ENCODE assay signal across 11 cellular contexts in genomic region chr10:100174699-100175677, GRCh38. TPM values are rescaled to one million over a fixed set of nuclear protein-coding genes. Genes with fewer than 3 reads are reported as not detected.
DNase-seq lines count a peak whose midpoint lies in the region; ATAC-seq and TF ChIP-seq lines count a peak whose summit lies in the region.
"Had no signal": no experiment of that assay in that cellular context is flagged by ENCODE, and none has a peak within 500 bp of the region (broad histone marks: within the 10 kb centered on the region; RNA-seq: fewer than 3 reads in every experiment).

No MANE protein-coding gene starts in this region.

- peaks cover 64% of the 10 kb centered on the region for H3K36me3 Mint-ChIP-seq in activated CD8-positive, alpha-beta T cell treated with anti-CD3 and anti-CD28 coated beads for 36 hours (ENCODE audit: low read depth)

- H2AK5ac ChIP-seq in neuronal stem cell (ENCODE audit: low read depth, low read length): no peak overlapping the region

- no peak for TF ChIP-seq POLR2A in Peyer's patch (IDR thresholded peaks at IDR 0.05)

- H3K36me3 ChIP-seq in Peyer's patch (peaks cover 0 to 41% (median 0%) of the 10 kb centered on the region in 3 donors), neuronal stem cell (replicated peaks in 1 of 2; ENCODE audit: control insufficient read depth in 2 of 2, insufficient read depth in 2 of 2, low read length in 2 of 2) (peaks cover 10 to 98% of the 10 kb centered on the region in 2 donors)

- H3K18ac ChIP-seq in neuronal stem cell (ENCODE audit: low read length): no peak overlapping the region

- no peak overlapping the region for H3K23ac ChIP-seq in neuronal stem cell (ENCODE audit: low read depth, low read length, poor library complexity)

- no peaks in the 10 kb centered on the region for H3K27me3 Mint-ChIP-seq in activated CD8-positive, alpha-beta T cell treated with anti-CD3 and anti-CD28 coated beads for 36 hours

- no peaks in the 10 kb centered on the region for H3K27me3 ChIP-seq in Peyer's patch
- H3K27me3 ChIP-seq in neuronal stem cell (ENCODE audit: control insufficient read depth in 3 of 3, insufficient read depth in 3 of 3, low read depth in 1 of 3, low read length in 3 of 3): no peaks in the 10 kb centered on the region

- peaks cover 39% of the 10 kb centered on the region for H3K4me1 Mint-ChIP-seq in activated CD8-positive, alpha-beta T cell treated with anti-CD3 and anti-CD28 coated beads for 36 hours (ENCODE audit: low read depth)

- no peak overlapping the region for H4K8ac ChIP-seq in neuronal stem cell (ENCODE audit: low read depth, low read length)

- H3K9me3 ChIP-seq in Peyer's patch (no peaks in the 10 kb centered on the region), neuronal stem cell (replicated peaks in 1 of 2; ENCODE audit: control insufficient read depth in 2 of 2, insufficient read depth in 1 of 2, low read depth in 1 of 2, low read length in 2 of 2) (peaks cover 0 to 17% of the 10 kb centered on the region in 2 donors)
- H3K9me3 ChIP-seq: Caco-2 had no signal

- H2BK5ac ChIP-seq in neuronal stem cell (ENCODE audit: low read length): no peak overlapping the region

- no peak overlapping the region for H2AFZ ChIP-seq in neuronal stem cell (ENCODE audit: low read length)

- H3K4me1 ChIP-seq in Peyer's patch (peaks cover 0 to 8% (median 0%) of the 10 kb centered on the region in 4 donors), neuronal stem cell (ENCODE audit: control insufficient read depth in 2 of 2, insufficient read depth in 1 of 2, low read depth in 1 of 2, low read length in 2 of 2) (no peaks in the 10 kb centered on the region)
- H3K4me1 ChIP-seq: Caco-2 had no signal

- H2BK15ac ChIP-seq in neuronal stem cell (ENCODE audit: low read length): no peak overlapping the region

- H3K9me3 Mint-ChIP-seq in activated CD8-positive, alpha-beta T cell treated with anti-CD3 and anti-CD28 coated beads for 36 hours: peaks cover 7% of the 10 kb centered on the region

- CTCF ChIA-PET in activated CD8-positive, alpha-beta T cell treated with anti-CD3 and anti-CD28 coated beads for 36 hours (lab: Charles Lee): interaction anchor here (0.9 to 2.2 kb wide), 5 partner anchors 10 to 329 kb away, joined by 3 to 8 read pairs (median 4); no protein-coding TSS in a partner anchor

- H4K91ac ChIP-seq in neuronal stem cell (ENCODE audit: low read depth, low read length, poor library complexity): no peak overlapping the region

- POLR2A ChIA-PET in activated CD8-positive, alpha-beta T cell treated with anti-CD3 and anti-CD28 coated beads for 36 hours (lab: Charles Lee): interaction anchor here (0.7 to 2.3 kb wide), 6 partner anchors 11 to 111 kb away, joined by 3 to 9 read pairs (median 3); partner anchors contain the start of genes BLOC1S2 and ERLIN1

- TF ChIP-seq CTCF in GM13976 (IDR thresholded peaks at IDR 0.05; ENCODE audit: borderline replicate concordance, control extremely low read depth, extremely low read depth, insufficient read depth, missing control alignments): no peak
- TF ChIP-seq CTCF in activated CD8-positive, alpha-beta T cell treated with anti-CD3 and anti-CD28 coated beads for 36 hours (IDR thresholded peaks at IDR 0.05): no peak
- no peak for TF ChIP-seq CTCF in Peyer's patch (IDR thresholded peaks at IDR 0.05)

- H3K4me3 ChIP-seq in Peyer's patch: no peak overlapping the region
- no peak overlapping the region for H3K4me3 ChIP-seq in neuronal stem cell (ENCODE audit: low read length in 2 of 2)

- no peaks in the 10 kb centered on the region for H3K79me1 ChIP-seq in neuronal stem cell (ENCODE audit: low read depth, low read length)

- H3K4me2 ChIP-seq in neuronal stem cell (ENCODE audit: insufficient read depth, low read length, poor library complexity, severe bottlenecking): no peak overlapping the region

- intact Hi-C loops in activated CD8-positive, alpha-beta T cell treated with anti-CD3 and anti-CD28 coated beads for 36 hours (cut with micrococcal nuclease): no loop called here

- no peak overlapping the region for H2BK12ac ChIP-seq in neuronal stem cell (ENCODE audit: low read length)

- H3K27ac ChIP-seq in Peyer's patch: no peak overlapping the region
- H3K27ac ChIP-seq in neuronal stem cell (replicated peaks; ENCODE audit: low read length): no peak overlapping the region
- H3K27ac ChIP-seq: VCaP had no signal

- no CpG with 5 or more reads among the region's 3 CpGs for WGBS in neuronal stem cell (ENCODE audit: extremely low coverage in 2 of 2, insufficient read length in 2 of 2, insufficient replicate concordance in 1 of 2), 2 donors

- no peak overlapping the region for H3K9ac ChIP-seq in neuronal stem cell (ENCODE audit: low read depth, low read length, poor library complexity)

- in situ Hi-C loops in GM13976 (cut with MboI; ENCODE audit: low sequenced_read_pairs, unreplicated experiment): no loop called here

- ATAC-seq in GM19043 (IDR thresholded peaks at IDR 0.05; ENCODE audit: low read depth, unreplicated experiment): peak; percentile 87
- peak; percentile 95 for ATAC-seq in HG02870 (IDR thresholded peaks at IDR 0.05; ENCODE audit: unreplicated experiment)
- ATAC-seq in activated CD8-positive, alpha-beta T cell treated with anti-CD3 and anti-CD28 coated beads for 36 hours: peak; percentile 89

- DNase-seq in GM13976 (ENCODE audit: low spot score) (peak; percentile 38), hepatic stellate cell (ENCODE audit: low spot score) (no peak), Peyer's patch (no peak), neuronal stem cell (ENCODE audit: low spot score) (no peak)
- DNase-seq in activated CD8-positive, alpha-beta T cell treated with anti-CD3 and anti-CD28 coated beads for 36 hours: peak; percentile 8
- DNase-seq in stimulated activated CD8-positive, alpha-beta memory T cell treated with anti-CD3 and anti-CD28 coated beads, Interleukin-4, amount 100 ng/mL, for 48 hours: no peak
- DNase-seq: Caco-2, NCI-H2081 treated with DMSO at 0.1 percent for 48 hours had no signal

- H3K14ac ChIP-seq in neuronal stem cell (ENCODE audit: low read length): no peak overlapping the region

- no peak overlapping the region for H3K4me3 Mint-ChIP-seq in activated CD8-positive, alpha-beta T cell treated with anti-CD3 and anti-CD28 coated beads for 36 hours

- H2BK120ac ChIP-seq in neuronal stem cell (ENCODE audit: low read depth, low read length): no peak overlapping the region

- peak overlapping the region; percentile 76 for H3K27ac Mint-ChIP-seq in activated CD8-positive, alpha-beta T cell treated with anti-CD3 and anti-CD28 coated beads for 36 hours

- no peak overlapping the region for H3K4ac ChIP-seq in neuronal stem cell (ENCODE audit: low read length)

RNA-seq across cellular contexts. Expression of gene ERLIN1, which starts 10.8 kb away (rescaled TPM):
- total RNA-seq in activated CD8-positive, alpha-beta T cell treated with anti-CD3 and anti-CD28 coated beads for 36 hours: 10 to 100 TPM; 16.6 to 17.0 TPM
- total RNA-seq in Peyer's patch: 10 to 100 TPM in 3 of 4 donors, 1 to 10 TPM in 1; 5.8 to 28.7 (median 26.3) TPM
- 34.3 TPM for polyA plus RNA-seq in neuronal stem cell (2013, experiment 1 of 2)
- polyA plus RNA-seq in neuronal stem cell (2013, experiment 2 of 2): 33.8 TPM

RNA-seq across cellular contexts. Expression of gene CHUK, which starts 54.4 kb away (rescaled TPM):
- 10 to 100 TPM; 24.7 to 26.1 TPM for total RNA-seq in activated CD8-positive, alpha-beta T cell treated with anti-CD3 and anti-CD28 coated beads for 36 hours
- 10 to 100 TPM; 12.7 to 26.4 (median 24.8) TPM for total RNA-seq in Peyer's patch
- polyA plus RNA-seq in neuronal stem cell (2013, experiment 1 of 2): 8.1 TPM
- 8.0 TPM for polyA plus RNA-seq in neuronal stem cell (2013, experiment 2 of 2)

Comparison
In these comparisons a context has a peak if more than half of its experiments do, and no peak if none do; other contexts are left out.
1. DNase-seq: peak in GM13976 (single experiment) and activated CD8-positive, alpha-beta T cell treated with anti-CD3 and anti-CD28 coated beads for 36 hours (single experiment); none in hepatic stellate cell (single experiment), stimulated activated CD8-positive, alpha-beta memory T cell treated with anti-CD3 and anti-CD28 coated beads, Interleukin-4, amount 100 ng/mL, for 48 hours (single experiment), Peyer's patch (0 of 3) and neuronal stem cell (single experiment).
2. Peak in every context shown above with its lines, with median percentiles within 50 percentile points of each other: ATAC-seq.